Comparison of ENCODE assay signal across 29 cellular contexts in genomic region chr9:28899267-28899666, GRCh38.
"Had no signal": no experiment of that assay in that cellular context is flagged by ENCODE, and none has a peak within 500 bp of the region (broad histone marks: within the 10 kb centered on the region; RNA-seq: fewer than 3 reads in every experiment).

No MANE protein-coding gene starts in this region.

- H3K4me1 ChIP-seq: SJCRH30 had no signal

- H3K4me2 ChIP-seq: SK-N-SH had no signal

- ATAC-seq: activated CD4-positive, CD25-positive, alpha-beta regulatory T cell treated with anti-CD3 and anti-CD28 coated beads, Interleukin-2, amount 50 U/mL, for 24 hours; activated CD8-positive, alpha-beta T cell treated with anti-CD3 and anti-CD28 coated beads, Interleukin-2, amount 10 ng/mL, durations not matched to agents 7 days and 5 days; Panc1 had no signal

- H3K27me3 ChIP-seq: MG63, SJCRH30 had no signal

- H3K36me3 ChIP-seq: MG63, SJCRH30, WERI-Rb-1 had no signal

- H3K27ac ChIP-seq: SJCRH30, WERI-Rb-1 had no signal

- H3K4me3 Mint-ChIP-seq: activated CD8-positive, alpha-beta T cell treated with anti-CD3 and anti-CD28 coated beads, Interleukin-2, amount 10 ng/mL, durations not matched to agents 7 days and 5 days had no signal

- DNase-seq: activated CD4-positive, alpha-beta T cell treated with anti-CD3 and anti-CD28 coated beads for 4 hours; activated CD4-positive, alpha-beta T cell treated with anti-CD3 and anti-CD28 coated beads, Interleukin-2, amount 50 U/mL, for 4 hours; activated CD8-positive, alpha-beta memory T cell treated with anti-CD3 and anti-CD28 coated beads, Interleukin-2, amount 50 U/mL, for 48 hours; activated CD8-positive, alpha-beta T cell treated with anti-CD3 and anti-CD28 coated beads, Interleukin-2, amount 10 ng/mL, durations not matched to agents 7 days and 5 days; activated naive CD4-positive, alpha-beta T cell treated with anti-CD3 and anti-CD28 coated beads, Interleukin-2, amount 50 U/mL, for 16 hours; activated T-cell treated with anti-CD3 and anti-CD28 coated beads, Interleukin-2, amount 50 U/mL, for 1 hour; aorta; central memory CD4-positive, alpha-beta T cell; MG63; MV-4-11; NCI-H1092 treated with DMSO at 0.1 percent for 48 hours; NCI-H1417 treated with DMSO at 0.1 percent for 48 hours; NCI-H1694; NCI-H2029; NCI-H2107; NCI-H2171 treated with DMSO at 0.1 percent for 48 hours; NCI-H345; NCI-H510A; NCI-H526 treated with DMSO at 0.1 percent for 48 hours; NK-92 treated with Interleukin-12 subunit alpha and Interleukin-12 subunit beta, amount 100 ng/mL, for 24 hours; OCI-M1; Right ventricle myocardium superior; RPMI8226; SJCRH30; SK-N-SH; T-helper 1 cell; WERI-Rb-1 had no signal

- H3K4me3 ChIP-seq: MG63, SJCRH30 had no signal

- H3K9ac ChIP-seq: SK-N-SH had no signal

- H3K27ac Mint-ChIP-seq: activated CD8-positive, alpha-beta T cell treated with anti-CD3 and anti-CD28 coated beads, Interleukin-2, amount 10 ng/mL, durations not matched to agents 7 days and 5 days had no signal

- H3K9me3 ChIP-seq: MG63, SJCRH30 had no signal
